2 cellular contexts compared by ENCODE assay signal in genomic region chr17:76268991-76269981, GRCh38.
TF ChIP-seq lines count a peak whose summit lies in the region.

No MANE protein-coding gene starts in this region.

TF ChIP-seq in SK-N-SH, 30 proteins besides CTCF, POLR2A, EP300 and RAD21 (continued from another document):
- TF ChIP-seq ZBTB33 (IDR thresholded peaks at IDR 0.05; ENCODE audit: borderline replicate concordance, low read depth) (no peak), SMC3 (IDR thresholded peaks at IDR 0.05; ENCODE audit: low read depth, low read length) (no peak), MAX (IDR thresholded peaks at IDR 0.05; ENCODE audit: low read depth) (no peak), USF2 (IDR thresholded peaks at IDR 0.05; ENCODE audit: borderline replicate concordance, low read depth, low read length) (no peak), GABPA (IDR thresholded peaks at IDR 0.05; ENCODE audit: low read depth) (no peak), PBX3 (IDR thresholded peaks at IDR 0.05) (no peak)

TF ChIP-seq in SK-N-SH treated with all-trans-retinoic acid at 6 μM for 48 hours, 23 proteins besides CTCF, POLR2A, EP300 and RAD21 (continued from another document):
- TF ChIP-seq PATZ1 (CRISPR knock-in tag; IDR thresholded peaks at IDR 0.05; ENCODE audit: borderline replicate concordance): no peak
- TF ChIP-seq TOX (CRISPR knock-in tag; IDR thresholded peaks at IDR 0.05; ENCODE audit: borderline replicate concordance): no peak
- no peak for TF ChIP-seq ZC3H10 (CRISPR knock-in tag; IDR thresholded peaks at IDR 0.05)
- no peak for TF ChIP-seq ZNF70 (CRISPR knock-in tag; IDR thresholded peaks at IDR 0.05)
- TF ChIP-seq SNAI2 (CRISPR knock-in tag; IDR thresholded peaks at IDR 0.05): no peak
TF ChIP-seq in SK-N-SH treated with all-trans-retinoic acid at 6 μM for 48 hours: peak in this region for 0.
